18 cellular contexts compared by ENCODE assay signal in genomic region chr11:20707876-20708275, GRCh38. TPM values are rescaled to one million over a fixed set of nuclear protein-coding genes. Genes with fewer than 3 reads are reported as not detected.
"Had no signal": no experiment of that assay in that cellular context is flagged by ENCODE, and none has a peak within 500 bp of the region (broad histone marks: within the 10 kb centered on the region; RNA-seq: fewer than 3 reads in every experiment).

No MANE protein-coding gene starts in this region.

- H3K36me3 ChIP-seq: spleen, tibial nerve had no signal

- FAIRE-seq: islet of Langerhans had no signal

- H3K27ac ChIP-seq: spleen, tibial nerve had no signal

- H3K4me1 ChIP-seq: spleen, tibial nerve had no signal

- H3K27me3 ChIP-seq: spleen, tibial nerve had no signal

- H3K4me3 ChIP-seq: mucosa of descending colon, spleen, tibial nerve had no signal

- DNase-seq: activated CD4-positive, alpha-beta T cell treated with anti-CD3 and anti-CD28 coated beads for 36 hours; activated CD4-positive, CD25-positive, alpha-beta regulatory T cell; activated CD8-positive, alpha-beta memory T cell treated with anti-CD3 and anti-CD28 coated beads, Interleukin-2, amount 10 ng/mL, durations not matched to agents 7 days and 5 days; activated CD8-positive, alpha-beta T cell treated with anti-CD3 and anti-CD28 coated beads, Interleukin-2, amount 10 ng/mL, durations not matched to agents 7 days and 5 days; activated naive CD8-positive, alpha-beta T cell treated with anti-CD3 and anti-CD28 coated beads, Interleukin-2, amount 50 U/mL, for 24 hours; activated T-cell treated with anti-CD3 and anti-CD28 coated beads, Interleukin-2, amount 50 U/mL, for 48 hours; amygdala; caudate nucleus; foreskin fibroblast; left ventricle myocardium superior; mucosa of descending colon; right cardiac atrium; spleen; stimulated activated naive CD4-positive, alpha-beta T cell had no signal

- ATAC-seq: activated CD4-positive, alpha-beta T cell treated with anti-CD3 and anti-CD28 coated beads for 36 hours; activated CD8-positive, alpha-beta memory T cell treated with anti-CD3 and anti-CD28 coated beads, Interleukin-2, amount 10 ng/mL, durations not matched to agents 7 days and 5 days; activated CD8-positive, alpha-beta T cell treated with anti-CD3 and anti-CD28 coated beads, Interleukin-2, amount 10 ng/mL, durations not matched to agents 7 days and 5 days; activated naive CD8-positive, alpha-beta T cell treated with anti-CD3 and anti-CD28 coated beads, Interleukin-2, amount 50 U/mL, for 24 hours; esophagus mucosa; left ventricle myocardium superior; mucosa of descending colon; natural killer cell treated with Interleukin-12 subunit alpha and Interleukin-12 subunit beta and Interleukin-15 and Interleukin-18, amount 100 ng/mL, for 72 hours; right cardiac atrium had no signal

RNA-seq across cellular contexts. Expression of gene NELL1, which starts 38.5 kb away (rescaled TPM):
- polyA plus RNA-seq: right cardiac atrium, spleen had no signal
